In genomic region chr6:119895626-119896025, GRCh38 we compare ENCODE assay signal across 20 cellular contexts.
"Had no signal": no experiment of that assay in that cellular context is flagged by ENCODE, and none has a peak within 500 bp of the region (broad histone marks: within the 10 kb centered on the region; RNA-seq: fewer than 3 reads in every experiment).

No MANE protein-coding gene starts in this region.

- H3K4me1 ChIP-seq: adrenal gland, breast epithelium had no signal

- ATAC-seq: activated CD4-positive, CD25-positive, alpha-beta regulatory T cell treated with anti-CD3 and anti-CD28 coated beads, Interleukin-2, amount 50 U/mL, for 24 hours; activated CD8-positive, alpha-beta T cell treated with anti-CD3 and anti-CD28 coated beads for 36 hours; activated T-cell treated with anti-CD3 and anti-CD28 coated beads, Interleukin-2, amount 50 U/mL, for 72 hours had no signal

- H3K27ac ChIP-seq: adrenal gland, breast epithelium had no signal

- H3K9me3 ChIP-seq: adrenal gland, breast epithelium had no signal

- H3K4me3 ChIP-seq: adrenal gland, breast epithelium had no signal

- H3K27me3 ChIP-seq: adrenal gland, breast epithelium had no signal

- DNase-seq: activated CD4-positive, alpha-beta T cell treated with anti-CD3 and anti-CD28 coated beads for 4 hours; activated CD8-positive, alpha-beta memory T cell treated with anti-CD3 and anti-CD28 coated beads, Interleukin-2, amount 50 U/mL, for 4 hours; activated CD8-positive, alpha-beta T cell treated with anti-CD3 and anti-CD28 coated beads for 36 hours; activated gamma-delta T cell treated with Interleukin-2 at 50 U/mL for 16 hours; activated naive CD4-positive, alpha-beta T cell treated with anti-CD3 and anti-CD28 coated beads, Interleukin-2, amount 50 U/mL, for 16 hours; activated naive CD8-positive, alpha-beta T cell treated with anti-CD3 and anti-CD28 coated beads, Interleukin-2, amount 10 ng/mL, durations not matched to agents 7 days and 5 days; activated T-cell treated with anti-CD3 and anti-CD28 coated beads, Interleukin-2, amount 50 U/mL, for 72 hours; adrenal gland; anterior cingulate cortex; KG1; NCI-H1092; NCI-H1417; NCI-H1930; NCI-H2107; NCI-H2171 treated with DMSO at 0.1 percent for 48 hours; NCI-H510A treated with DMSO at 0.1 percent for 48 hours; NCI-H69; SHP77 treated with DMSO at 0.1 percent for 48 hours had no signal

- H3K36me3 ChIP-seq: adrenal gland, breast epithelium had no signal
